In genomic region chr17:74148901-74149596, GRCh38 we compare ENCODE assay signal across 22 cellular contexts.
"Had no signal": no experiment of that assay in that cellular context is flagged by ENCODE, and none has a peak within 500 bp of the region (broad histone marks: within the 10 kb centered on the region; RNA-seq: fewer than 3 reads in every experiment).

No MANE protein-coding gene starts in this region.

- H3K4me3 Mint-ChIP-seq: activated CD8-positive, alpha-beta T cell treated with anti-CD3 and anti-CD28 coated beads for 36 hours; activated naive CD4-positive, alpha-beta T cell treated with anti-CD3 and anti-CD28 coated beads, Interleukin-2, amount 50 U/mL, for 24 hours; activated T-cell treated with anti-CD3 and anti-CD28 coated beads, Interleukin-2, amount 50 U/mL, for 24 hours; activated T-helper 1 cell treated with anti-CD3 and anti-CD28 coated beads, Interleukin-12 subunit alpha, Interleukin-12 subunit beta, Interleukin-2, Interleukin-4 antibody, amounts not matched to agents 30 ng/mL and 10 ng/mL and 1 ng/mL, durations not matched to agents 14 hours and 24 hours and 36 hours; T-cell had no signal

- H3K27ac ChIP-seq: brain microvascular endothelial cell, cardiac muscle cell, PC-9, SK-N-MC had no signal

- H2AFZ ChIP-seq: PC-9 had no signal

- H3K9me3 Mint-ChIP-seq: activated naive CD4-positive, alpha-beta T cell treated with anti-CD3 and anti-CD28 coated beads, Interleukin-2, amount 50 U/mL, for 24 hours had no signal

- H3K27ac Mint-ChIP-seq: activated CD8-positive, alpha-beta T cell treated with anti-CD3 and anti-CD28 coated beads for 36 hours; activated naive CD4-positive, alpha-beta T cell treated with anti-CD3 and anti-CD28 coated beads, Interleukin-2, amount 50 U/mL, for 24 hours; activated T-cell treated with anti-CD3 and anti-CD28 coated beads, Interleukin-2, amount 50 U/mL, for 24 hours; activated T-helper 1 cell treated with anti-CD3 and anti-CD28 coated beads, Interleukin-12 subunit alpha, Interleukin-12 subunit beta, Interleukin-2, Interleukin-4 antibody, amounts not matched to agents 30 ng/mL and 10 ng/mL and 1 ng/mL, durations not matched to agents 14 hours and 24 hours and 36 hours had no signal

- H3K4me2 ChIP-seq: PC-9 had no signal

- H3K4me1 Mint-ChIP-seq: activated naive CD4-positive, alpha-beta T cell treated with anti-CD3 and anti-CD28 coated beads, Interleukin-2, amount 50 U/mL, for 24 hours; T-cell had no signal

- ATAC-seq: activated CD4-positive, CD25-positive, alpha-beta regulatory T cell treated with anti-CD3 and anti-CD28 coated beads, Interleukin-2, amount 50 U/mL, for 24 hours; activated CD8-positive, alpha-beta T cell treated with anti-CD3 and anti-CD28 coated beads for 36 hours; T-cell had no signal

- H3K27me3 ChIP-seq: brain microvascular endothelial cell, cardiac muscle cell had no signal

- H3K36me3 ChIP-seq: brain microvascular endothelial cell, cardiac muscle cell had no signal

- H3K4me3 ChIP-seq: cardiac muscle cell, PC-9, SK-N-MC had no signal

- H3K36me3 Mint-ChIP-seq: T-cell had no signal

- DNase-seq: activated CD4-positive, alpha-beta T cell treated with anti-CD3 and anti-CD28 coated beads for 4 hours; activated CD8-positive, alpha-beta T cell treated with anti-CD3 and anti-CD28 coated beads for 36 hours; activated effector memory CD4-positive, alpha-beta T cell treated with Interleukin-2 at 50 U/mL for 16 hours; activated naive CD4-positive, alpha-beta T cell; activated T-cell treated with anti-CD3 and anti-CD28 coated beads, Interleukin-2, amount 50 U/mL, for 24 hours; amygdala; brain microvascular endothelial cell; Kasumi-1; KBM-7; NCI-H146; NCI-H187 treated with DMSO at 0.1 percent for 48 hours; NCI-H2081 treated with DMSO at 0.1 percent for 48 hours; NCI-H446; NCI-H524; PC-9; SIG-M5 had no signal
